ENCODE assay signal across 8 cellular contexts in the genomic region with DNA sequence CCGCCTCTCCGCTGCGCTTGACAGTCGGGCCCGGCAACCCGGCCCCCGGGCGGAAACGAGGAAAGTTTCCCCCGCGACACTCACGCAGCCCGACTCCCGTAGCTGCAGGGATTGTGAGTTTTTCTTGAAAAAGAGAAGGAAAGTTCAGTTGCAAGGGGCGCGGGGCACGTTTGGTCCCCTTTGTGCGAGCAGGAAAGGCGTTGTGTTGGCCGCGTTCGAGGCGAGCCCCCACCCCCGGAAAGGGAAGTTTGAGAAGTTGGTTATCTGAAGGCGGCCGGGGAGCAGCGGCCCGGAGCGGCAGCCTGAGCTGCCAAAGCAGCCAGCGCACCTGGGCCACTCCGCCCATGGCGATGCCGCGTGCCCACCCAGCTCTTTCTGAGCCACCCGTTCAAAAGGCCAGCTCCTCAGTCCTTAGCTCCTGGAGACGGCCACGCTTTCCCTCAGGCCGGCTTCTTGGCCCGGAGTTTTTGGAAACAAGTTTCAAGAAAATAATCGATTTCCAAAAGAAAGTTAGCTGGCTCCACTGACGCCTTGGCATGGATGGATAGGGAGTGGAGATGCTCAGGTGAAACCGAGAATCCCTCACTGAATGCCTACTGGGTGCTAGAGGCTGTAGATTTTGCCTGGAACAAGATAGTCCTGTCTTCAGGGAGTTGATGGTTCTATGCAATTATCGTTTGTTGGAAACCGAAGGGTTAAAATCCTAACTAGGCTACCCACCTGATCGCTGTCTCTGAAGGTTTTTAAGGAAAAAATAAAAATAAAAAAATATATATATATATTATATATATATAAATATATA. TPM values are rescaled to one million over a fixed set of nuclear protein-coding genes. Genes with fewer than 3 reads are reported as not detected.
DNase-seq lines count a peak whose midpoint lies in the region; ATAC-seq and TF ChIP-seq lines count a peak whose summit lies in the region.

No MANE protein-coding gene starts in this region.

- POLR2A ChIA-PET in naive thymus-derived CD8-positive, alpha-beta T cell (lab: Charles Lee): interaction anchor here (0.7 to 16.0 kb wide), 29 partner anchors 11 to 408 kb away, joined by 3 to 315 read pairs (median 7); no protein-coding TSS in a partner anchor

- H3K4me3 ChIP-seq in GM12865 (ENCODE audit: low read depth, low read length) (peak overlapping the region; percentile 49), esophagus muscularis mucosa (peak overlapping the region; percentile 79 to 96 (median 94))

- intact Hi-C loops in esophagus muscularis mucosa (cut with DNase I): loop anchor here (2.0 to 10.0 kb wide), 4 partner anchors 85 to 492 kb away; no protein-coding TSS in a partner anchor

- no peaks in the 10 kb centered on the region for H3K27me3 ChIP-seq in esophagus muscularis mucosa

- H3K27ac Mint-ChIP-seq in naive thymus-derived CD8-positive, alpha-beta T cell: peak overlapping the region; percentile 94 to 100 (median 97)

- TF ChIP-seq CTCF in GM12865 (IDR thresholded peaks at IDR 0.05; ENCODE audit: insufficient read depth, low read depth, low read length, missing control alignments): no peak
- TF ChIP-seq CTCF in esophagus muscularis mucosa (IDR thresholded peaks at IDR 0.05): no peak

- peaks cover 13 to 32% (median 21%) of the 10 kb centered on the region in 3 donors for H3K36me3 Mint-ChIP-seq in naive thymus-derived CD8-positive, alpha-beta T cell

- ATAC-seq in HG02571 (IDR thresholded peaks at IDR 0.05; ENCODE audit: unreplicated experiment): peak; percentile 56
- ATAC-seq in naive thymus-derived CD8-positive, alpha-beta T cell: peak; percentile 33 to 43

- DNase-seq in GM12865 (ENCODE audit: low read depth): peak; percentile 37
- DNase-seq in NCI-H748 (lab: John Stamatoyannopoulos, UW; ENCODE audit: unreplicated experiment): peak; percentile 39
- DNase-seq in activated CD8-positive, alpha-beta memory T cell treated with anti-CD3 and anti-CD28 coated beads, Interleukin-2, amount 50 U/mL, for 48 hours: peak; percentile 85
- peak; percentile 95 for DNase-seq in esophagus muscularis mucosa (ENCODE audit: extremely low spot score)
- DNase-seq in naive thymus-derived CD8-positive, alpha-beta T cell: peak; percentile 53 to 86 (median 70)
- peak in 27 of 49 donors; percentile 4 to 48 (median 17) for DNase-seq in substantia nigra (lab: John Stamatoyannopoulos, UW)
- DNase-seq in COR-L47 (lab: John Stamatoyannopoulos, UW): no peak

- H3K4me1 Mint-ChIP-seq in naive thymus-derived CD8-positive, alpha-beta T cell: peaks cover 36 to 80% (median 55%) of the 10 kb centered on the region in 4 donors

- no peak for TF ChIP-seq EP300 in esophagus muscularis mucosa (IDR thresholded peaks at IDR 0.05)

- peak; percentile 11 for TF ChIP-seq POLR2A in esophagus muscularis mucosa (IDR thresholded peaks at IDR 0.05; ENCODE audit: low read depth)

- H3K4me3 Mint-ChIP-seq in naive thymus-derived CD8-positive, alpha-beta T cell: peak overlapping the region; percentile 77 to 99 (median 96)

- peaks cover 0 to 7% (median 0%) of the 10 kb centered on the region in 9 donors for H3K9me3 Mint-ChIP-seq in naive thymus-derived CD8-positive, alpha-beta T cell

- peaks cover 29 to 61% (median 50%) of the 10 kb centered on the region in 4 donors for H3K4me1 ChIP-seq in esophagus muscularis mucosa

- no peaks in the 10 kb centered on the region for H3K27me3 Mint-ChIP-seq in naive thymus-derived CD8-positive, alpha-beta T cell

- WGBS in esophagus muscularis mucosa: 4% methylated on average over 37 of the region's 45 CpGs

- H3K27ac ChIP-seq in esophagus muscularis mucosa (replicated peaks in 1 of 4) (peak overlapping the region; percentile 91 to 99 (median 99)), substantia nigra (ENCODE audit: low read depth, low read length, poor library complexity, severe bottlenecking) (peak overlapping the region; percentile 21)

- no peaks in the 10 kb centered on the region for H3K36me3 ChIP-seq in esophagus muscularis mucosa

- no peaks in the 10 kb centered on the region for H3K9me3 ChIP-seq in esophagus muscularis mucosa

RNA-seq across cellular contexts. Expression of a gene that starts 0.8 kb away (rescaled TPM):
- total RNA-seq in esophagus muscularis mucosa: 100 to 1,000 TPM; 202 to 292 (median 261) TPM
- total RNA-seq in naive thymus-derived CD8-positive, alpha-beta T cell: 100 to 1,000 TPM; 260 to 268 TPM
- polyA plus RNA-seq in naive thymus-derived CD8-positive, alpha-beta T cell: 100 to 1,000 TPM; 128 to 226 (median 131) TPM
